ENCODE assay signal across 39 cellular contexts in genomic region chr11:17782938-17783337, GRCh38. TPM values are rescaled to one million over a fixed set of nuclear protein-coding genes. Genes with fewer than 3 reads are reported as not detected.
"Had no signal": no experiment of that assay in that cellular context is flagged by ENCODE, and none has a peak within 500 bp of the region (broad histone marks: within the 10 kb centered on the region; RNA-seq: fewer than 3 reads in every experiment).

No MANE protein-coding gene starts in this region.

- H3K36me3 ChIP-seq: adrenal gland, brain microvascular endothelial cell, breast epithelium, cardiac muscle cell had no signal

- H3K4me3 ChIP-seq: adrenal gland, ascending aorta, body of pancreas, breast epithelium, cardiac muscle cell had no signal

- H3K27me3 Mint-ChIP-seq: activated naive CD4-positive, alpha-beta T cell treated with anti-CD3 and anti-CD28 coated beads, Interleukin-2, amount 10 ng/mL, durations not matched to agents 7 days and 5 days; activated naive CD4-positive, alpha-beta T cell treated with anti-CD3 and anti-CD28 coated beads, Interleukin-2, amount 50 U/mL, for 24 hours; activated naive CD8-positive, alpha-beta T cell; activated naive CD8-positive, alpha-beta T cell treated with anti-CD3 and anti-CD28 coated beads for 36 hours; activated naive CD8-positive, alpha-beta T cell treated with anti-CD3 and anti-CD28 coated beads, Interleukin-2, amount 10 ng/mL, durations not matched to agents 7 days and 5 days; activated naive CD8-positive, alpha-beta T cell treated with anti-CD3 and anti-CD28 coated beads, Interleukin-2, amount 50 U/mL, for 24 hours; activated T-cell treated with anti-CD3 and anti-CD28 coated beads, Interleukin-2, amount 50 U/mL, for 24 hours; activated T-helper 17 cell treated with anti-CD3 and anti-CD28 coated beads, Interleukin-2, amount 50 U/mL, for 72 hours; brain; central memory CD8-positive, alpha-beta T cell had no signal

- DNase-seq: activated effector memory CD4-positive, alpha-beta T cell treated with Interleukin-2 at 50 U/mL for 16 hours; activated gamma-delta T cell; activated gamma-delta T cell treated with Interleukin-2 at 50 U/mL for 16 hours; activated naive CD4-positive, alpha-beta T cell; activated naive CD4-positive, alpha-beta T cell treated with anti-CD3 and anti-CD28 coated beads for 36 hours; activated naive CD4-positive, alpha-beta T cell treated with anti-CD3 and anti-CD28 coated beads, Interleukin-2, amount 10 ng/mL, durations not matched to agents 7 days and 5 days; activated naive CD4-positive, alpha-beta T cell treated with anti-CD3 and anti-CD28 coated beads, Interleukin-2, amount 50 U/mL, for 16 hours; activated naive CD4-positive, alpha-beta T cell treated with Interleukin-2 at 50 U/mL for 16 hours; activated naive CD8-positive, alpha-beta T cell treated with anti-CD3 and anti-CD28 coated beads for 36 hours; activated naive CD8-positive, alpha-beta T cell treated with anti-CD3 and anti-CD28 coated beads, Interleukin-2, amount 10 ng/mL, durations not matched to agents 7 days and 5 days; activated naive CD8-positive, alpha-beta T cell treated with anti-CD3 and anti-CD28 coated beads, Interleukin-2, amount 50 U/mL, for 24 hours; activated T-cell treated with anti-CD3 and anti-CD28 coated beads for 4 hours; activated T-cell treated with anti-CD3 and anti-CD28 coated beads, Interleukin-2, amount 50 U/mL, for 1 hour; activated T-cell treated with anti-CD3 and anti-CD28 coated beads, Interleukin-2, amount 50 U/mL, for 24 hours; activated T-cell treated with anti-CD3 and anti-CD28 coated beads, Interleukin-2, amount 50 U/mL, for 4 hours; activated T-cell treated with anti-CD3 and anti-CD28 coated beads, Interleukin-2, amount 50 U/mL, for 48 hours; activated T-cell treated with anti-CD3 and anti-CD28 coated beads, Interleukin-2, amount 50 U/mL, for 72 hours; adrenal gland; amniotic stem cell; amygdala; anterior cingulate cortex; body of pancreas; brain microvascular endothelial cell; caudate nucleus; central memory CD4-positive, alpha-beta T cell; cerebellar nuclear complex had no signal

- H3K9me3 Mint-ChIP-seq: activated naive CD4-positive, alpha-beta T cell treated with anti-CD3 and anti-CD28 coated beads for 36 hours; activated naive CD4-positive, alpha-beta T cell treated with anti-CD3 and anti-CD28 coated beads, Interleukin-2, amount 10 ng/mL, durations not matched to agents 7 days and 5 days; activated naive CD4-positive, alpha-beta T cell treated with anti-CD3 and anti-CD28 coated beads, Interleukin-2, amount 50 U/mL, for 24 hours; activated naive CD4-positive, alpha-beta T cell treated with anti-CD3 and anti-CD28 coated beads, Interleukin-2, amount 50 U/mL, for 72 hours; activated naive CD8-positive, alpha-beta T cell treated with anti-CD3 and anti-CD28 coated beads for 36 hours; activated naive CD8-positive, alpha-beta T cell treated with anti-CD3 and anti-CD28 coated beads, Interleukin-2, amount 10 ng/mL, durations not matched to agents 7 days and 5 days; activated naive CD8-positive, alpha-beta T cell treated with anti-CD3 and anti-CD28 coated beads, Interleukin-2, amount 50 U/mL, for 24 hours; activated T-cell treated with anti-CD3 and anti-CD28 coated beads, Interleukin-2, amount 50 U/mL, for 24 hours; activated T-cell treated with anti-CD3 and anti-CD28 coated beads, Interleukin-2, amount 50 U/mL, for 4 hours; activated T-helper 1 cell treated with anti-CD3 and anti-CD28 coated beads, Interleukin-12 subunit alpha, Interleukin-12 subunit beta, Interleukin-2, Interleukin-4 antibody, amounts not matched to agents 30 ng/mL and 10 ng/mL and 1 ng/mL, durations not matched to agents 14 hours and 24 hours and 36 hours; activated T-helper 17 cell treated with anti-CD3 and anti-CD28 coated beads, Interleukin-2, amount 50 U/mL, for 72 hours; activated T-helper 2 cell treated with anti-CD3 and anti-CD28 coated beads, Interferon-gamma antibody, Interleukin-2, Interleukin-4, amounts not matched to agents 10 μg/mL and 5 μg/mL and 100 μg/mL, durations not matched to agents 14 hours and 24 hours and 36 hours; brain; central memory CD8-positive, alpha-beta T cell had no signal

- H3K4me1 Mint-ChIP-seq: activated naive CD4-positive, alpha-beta T cell treated with anti-CD3 and anti-CD28 coated beads, Interleukin-2, amount 10 ng/mL, durations not matched to agents 7 days and 5 days; activated naive CD4-positive, alpha-beta T cell treated with anti-CD3 and anti-CD28 coated beads, Interleukin-2, amount 50 U/mL, for 24 hours; activated naive CD8-positive, alpha-beta T cell treated with anti-CD3 and anti-CD28 coated beads for 36 hours; activated naive CD8-positive, alpha-beta T cell treated with anti-CD3 and anti-CD28 coated beads, Interleukin-2, amount 10 ng/mL, durations not matched to agents 7 days and 5 days; activated naive CD8-positive, alpha-beta T cell treated with anti-CD3 and anti-CD28 coated beads, Interleukin-2, amount 50 U/mL, for 24 hours; activated T-helper 17 cell treated with anti-CD3 and anti-CD28 coated beads, Interleukin-2, amount 50 U/mL, for 72 hours; brain; central memory CD8-positive, alpha-beta T cell had no signal

- H3K4me3 Mint-ChIP-seq: activated naive CD4-positive, alpha-beta T cell treated with anti-CD3 and anti-CD28 coated beads for 36 hours; activated naive CD4-positive, alpha-beta T cell treated with anti-CD3 and anti-CD28 coated beads, Interleukin-2, amount 10 ng/mL, durations not matched to agents 7 days and 5 days; activated naive CD4-positive, alpha-beta T cell treated with anti-CD3 and anti-CD28 coated beads, Interleukin-2, amount 50 U/mL, for 24 hours; activated naive CD8-positive, alpha-beta T cell; activated naive CD8-positive, alpha-beta T cell treated with anti-CD3 and anti-CD28 coated beads for 36 hours; activated naive CD8-positive, alpha-beta T cell treated with anti-CD3 and anti-CD28 coated beads, Interleukin-2, amount 10 ng/mL, durations not matched to agents 7 days and 5 days; activated naive CD8-positive, alpha-beta T cell treated with anti-CD3 and anti-CD28 coated beads, Interleukin-2, amount 50 U/mL, for 24 hours; activated T-cell treated with anti-CD3 and anti-CD28 coated beads, Interleukin-2, amount 50 U/mL, for 24 hours; activated T-cell treated with anti-CD3 and anti-CD28 coated beads, Interleukin-2, amount 50 U/mL, for 4 hours; activated T-cell treated with anti-CD3 and anti-CD28 coated beads, Interleukin-2, amount 50 U/mL, for 72 hours; activated T-helper 1 cell treated with anti-CD3 and anti-CD28 coated beads, Interleukin-12 subunit alpha, Interleukin-12 subunit beta, Interleukin-2, Interleukin-4 antibody, amounts not matched to agents 30 ng/mL and 10 ng/mL and 1 ng/mL, durations not matched to agents 14 hours and 24 hours and 36 hours; activated T-helper 17 cell treated with anti-CD3 and anti-CD28 coated beads, Interleukin-2, amount 50 U/mL, for 72 hours; brain; central memory CD8-positive, alpha-beta T cell had no signal

- H3K27ac ChIP-seq: adrenal gland, ascending aorta, body of pancreas, brain microvascular endothelial cell, breast epithelium, cardiac muscle cell had no signal

- H3K27ac Mint-ChIP-seq: activated naive CD4-positive, alpha-beta T cell treated with anti-CD3 and anti-CD28 coated beads for 36 hours; activated naive CD4-positive, alpha-beta T cell treated with anti-CD3 and anti-CD28 coated beads, Interleukin-2, amount 10 ng/mL, durations not matched to agents 7 days and 5 days; activated naive CD4-positive, alpha-beta T cell treated with anti-CD3 and anti-CD28 coated beads, Interleukin-2, amount 50 U/mL, for 24 hours; activated naive CD8-positive, alpha-beta T cell; activated naive CD8-positive, alpha-beta T cell treated with anti-CD3 and anti-CD28 coated beads for 36 hours; activated naive CD8-positive, alpha-beta T cell treated with anti-CD3 and anti-CD28 coated beads, Interleukin-2, amount 10 ng/mL, durations not matched to agents 7 days and 5 days; activated naive CD8-positive, alpha-beta T cell treated with anti-CD3 and anti-CD28 coated beads, Interleukin-2, amount 50 U/mL, for 24 hours; activated T-cell treated with anti-CD3 and anti-CD28 coated beads, Interleukin-2, amount 50 U/mL, for 24 hours; activated T-cell treated with anti-CD3 and anti-CD28 coated beads, Interleukin-2, amount 50 U/mL, for 72 hours; activated T-helper 1 cell treated with anti-CD3 and anti-CD28 coated beads, Interleukin-12 subunit alpha, Interleukin-12 subunit beta, Interleukin-2, Interleukin-4 antibody, amounts not matched to agents 30 ng/mL and 10 ng/mL and 1 ng/mL, durations not matched to agents 14 hours and 24 hours and 36 hours; activated T-helper 17 cell treated with anti-CD3 and anti-CD28 coated beads, Interleukin-2, amount 50 U/mL, for 72 hours; activated T-helper 2 cell treated with anti-CD3 and anti-CD28 coated beads, Interferon-gamma antibody, Interleukin-2, Interleukin-4, amounts not matched to agents 10 μg/mL and 5 μg/mL and 100 μg/mL, durations not matched to agents 14 hours and 24 hours and 36 hours had no signal

- H3K4me1 ChIP-seq: adrenal gland, ascending aorta, body of pancreas, breast epithelium had no signal

- ATAC-seq: activated naive CD4-positive, alpha-beta T cell treated with anti-CD3 and anti-CD28 coated beads, Interleukin-2, amount 50 U/mL, for 72 hours; activated naive CD8-positive, alpha-beta T cell treated with anti-CD3 and anti-CD28 coated beads, Interleukin-2, amount 50 U/mL, for 24 hours; activated T-cell treated with anti-CD3 and anti-CD28 coated beads, Interleukin-2, amount 50 U/mL, for 4 hours; activated T-cell treated with anti-CD3 and anti-CD28 coated beads, Interleukin-2, amount 50 U/mL, for 72 hours; activated T-helper 17 cell treated with anti-CD3 and anti-CD28 coated beads, Interleukin-2, amount 50 U/mL, for 72 hours; body of pancreas had no signal

- H3K9me3 ChIP-seq: adrenal gland, ascending aorta, body of pancreas, breast epithelium had no signal

- H3K27me3 ChIP-seq: adrenal gland, ascending aorta, body of pancreas, brain microvascular endothelial cell, breast epithelium, cardiac muscle cell had no signal

RNA-seq across cellular contexts. Expression of gene KCNC1, which starts 48.4 kb away (rescaled TPM):
- total RNA-seq: activated naive CD4-positive, alpha-beta T cell treated with anti-CD3 and anti-CD28 coated beads for 36 hours; activated naive CD4-positive, alpha-beta T cell treated with anti-CD3 and anti-CD28 coated beads, Interleukin-2, amount 50 U/mL, for 72 hours; activated naive CD8-positive, alpha-beta T cell treated with anti-CD3 and anti-CD28 coated beads for 36 hours; activated naive CD8-positive, alpha-beta T cell treated with anti-CD3 and anti-CD28 coated beads, Interleukin-2, amount 10 ng/mL, durations not matched to agents 7 days and 5 days; activated T-cell treated with anti-CD3 and anti-CD28 coated beads, Interleukin-2, amount 50 U/mL, for 4 hours; activated T-cell treated with anti-CD3 and anti-CD28 coated beads, Interleukin-2, amount 50 U/mL, for 72 hours; activated T-helper 1 cell treated with anti-CD3 and anti-CD28 coated beads, Interleukin-12 subunit alpha, Interleukin-12 subunit beta, Interleukin-2, Interleukin-4 antibody, amounts not matched to agents 30 ng/mL and 10 ng/mL and 1 ng/mL, durations not matched to agents 14 hours and 24 hours and 36 hours; activated T-helper 17 cell treated with anti-CD3 and anti-CD28 coated beads, Interleukin-2, amount 50 U/mL, for 72 hours; activated T-helper 2 cell treated with anti-CD3 and anti-CD28 coated beads, Interferon-gamma antibody, Interleukin-2, Interleukin-4, amounts not matched to agents 10 μg/mL and 5 μg/mL and 100 μg/mL, durations not matched to agents 14 hours and 24 hours and 36 hours; aorta; ascending aorta; bronchial epithelial cell; cardiac muscle cell had no signal
- polyA plus RNA-seq: aorta had no signal
